Comparison of ENCODE assay signal across 8 cellular contexts in the genomic region with DNA sequence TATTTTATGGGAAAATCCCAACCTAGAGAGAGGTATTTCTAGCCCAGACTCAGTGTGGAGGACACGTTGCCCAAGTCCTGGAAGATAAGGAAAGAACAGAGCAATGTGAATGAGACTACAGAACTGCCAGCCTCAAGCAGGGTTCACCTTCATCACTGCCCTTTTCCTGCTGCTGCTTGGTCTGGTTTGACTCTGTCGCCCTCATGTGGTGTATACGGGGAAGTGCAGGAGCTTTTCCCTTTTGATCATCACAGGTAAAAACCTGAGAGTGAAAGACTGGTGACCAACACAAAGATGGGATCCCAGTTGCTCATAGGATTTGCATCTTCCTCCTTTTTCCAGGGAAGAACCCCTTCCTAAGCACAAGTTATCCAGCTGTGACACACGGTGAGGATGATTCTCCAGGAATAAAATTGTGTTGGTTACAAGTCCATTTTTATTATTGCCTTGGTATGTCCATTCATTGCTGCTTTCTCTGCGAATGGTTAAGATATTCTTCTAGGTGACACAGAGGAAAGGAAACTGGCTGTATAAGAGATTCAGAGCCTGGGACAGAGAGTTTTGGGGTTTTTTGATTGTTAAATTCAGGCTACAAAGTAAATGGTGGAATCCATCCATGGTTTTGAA.
DNase-seq lines count a peak whose midpoint lies in the region; ATAC-seq, FAIRE-seq and TF ChIP-seq lines count a peak whose summit lies in the region.

No MANE protein-coding gene starts in this region.

- CTCF ChIA-PET in AG04449 (lab: Yijun Ruan, JAX) = interaction anchor here (0.9 to 7.7 kb wide), 14 partner anchors 9 to 617 kb away, joined by 3 to 43 read pairs (median 4); no protein-coding TSS in a partner anchor

- H3K4me3 ChIP-seq in AG04449 (ENCODE audit: low read depth, low read length) = no peak overlapping the region
- H3K4me3 ChIP-seq in WI38 (ENCODE audit: low read depth, low read length) = no peak overlapping the region

- ATAC-seq in HG03108 (IDR thresholded peaks at IDR 0.05; ENCODE audit: unreplicated experiment) = no peak

- TF ChIP-seq CTCF in AG04449 (IDR thresholded peaks at IDR 0.05; ENCODE audit: insufficient read depth, low read length, missing control alignments) (peak; percentile 93), WI38 (IDR thresholded peaks at IDR 0.05; ENCODE audit: low read depth, low read length) (peak; percentile 97)

- DNase-seq in AG04449 (ENCODE audit: low read depth, low spot score) = no peak
- DNase-seq in GM18507 (ENCODE audit: extremely low spot score, insufficient read length, low read depth) = no peak
- DNase-seq in NCI-H2196 (lab: John Stamatoyannopoulos, UW; ENCODE audit: unreplicated experiment) = peak; percentile 74
- peak; percentile 78 for DNase-seq in cerebellar cortex (ENCODE audit: low spot score)
- DNase-seq in kidney tubule cell (ENCODE audit: low spot score) = peak; percentile 70
- DNase-seq in stimulated activated CD4-positive, alpha-beta T cell treated with anti-CD3 and anti-CD28 coated beads, Interleukin-4, amount 100 ng/mL, for 4 hours = peak; percentile 38 to 50

- peak; percentile 93 for FAIRE-seq in GM18507 (lab: Jason Lieb, UNC)

- POLR2A ChIA-PET in AG04449 (lab: Yijun Ruan, JAX) = no interaction called here

Comparison
In these comparisons a context has a peak if more than half of its experiments do, and no peak if none do; other contexts are left out.
1. DNase-seq: peak in NCI-H2196 (single experiment), cerebellar cortex (single experiment), kidney tubule cell (single experiment) and stimulated activated CD4-positive, alpha-beta T cell treated with anti-CD3 and anti-CD28 coated beads, Interleukin-4, amount 100 ng/mL, for 4 hours (2 of 2); none in AG04449 (single experiment) and GM18507 (single experiment).